8 cellular contexts compared by ENCODE assay signal in the genomic region with DNA sequence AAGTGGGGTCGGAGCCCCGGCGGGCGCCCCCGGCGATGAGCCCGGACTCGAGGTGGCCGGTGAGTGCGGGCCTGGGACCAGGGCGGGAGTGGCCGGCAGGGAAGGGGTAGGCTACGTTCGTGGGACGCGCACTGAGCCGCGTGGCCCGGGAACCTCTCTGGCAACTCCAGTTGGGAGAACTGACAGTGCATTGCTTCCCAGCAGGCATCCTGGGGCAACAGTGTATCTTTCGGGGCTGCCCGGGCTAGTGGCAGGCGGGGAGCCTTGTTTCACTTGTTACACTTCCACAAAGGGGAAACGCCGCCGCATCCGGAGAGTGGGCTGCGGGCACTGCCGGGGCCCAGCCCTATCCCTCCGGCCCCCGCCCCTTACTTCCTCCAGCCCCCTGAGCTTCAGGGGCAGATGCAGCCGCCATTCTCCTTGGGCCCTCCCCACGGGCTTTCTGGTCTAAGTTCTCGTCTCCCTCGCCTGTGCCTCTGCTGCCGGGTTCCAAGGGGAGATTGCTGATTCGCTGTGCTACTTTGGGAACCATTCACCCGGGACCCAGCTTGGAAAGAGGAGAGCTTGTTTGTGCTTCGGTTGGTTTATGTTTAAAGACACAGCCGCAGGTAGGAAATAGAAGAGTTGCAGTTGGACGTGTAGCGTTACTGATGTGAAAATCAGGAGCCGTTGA.
A peak's percentile ranks its signal among the peaks of the same experiment; 100 is the strongest.
DNase-seq lines count a peak whose midpoint lies in the region; TF ChIP-seq lines count a peak whose summit lies in the region.

No MANE protein-coding gene starts in this region.

- H3K27me3 ChIP-seq in iPS-20b (ENCODE audit: insufficient read depth, low read length), result no peaks in the 10 kb centered on the region

- DNase-seq in ELR (ENCODE audit: low read depth), result peak; percentile 38
- no peak for DNase-seq in HFF-Myc (ENCODE audit: extremely low read depth, low read depth)
- DNase-seq in RPMI8226, result peak; percentile 13
- no peak for DNase-seq in astrocyte of the cerebellum (ENCODE audit: low read depth)
- peak; percentile 42 to 43 for DNase-seq in stimulated activated CD4-positive, alpha-beta T cell treated with anti-CD3 and anti-CD28 coated beads, Interleukin-2, amount 100 ng/mL, for 24 hours
- DNase-seq in NCI-H2227 treated with DMSO at 0.1 percent for 48 hours (lab: John Stamatoyannopoulos, UW), result no peak
- DNase-seq in COLO829 (ENCODE audit: low spot score), result no peak

- no peaks in the 10 kb centered on the region for H3K9me3 ChIP-seq in iPS-20b (ENCODE audit: insufficient read depth, low read depth, low read length)

- peaks cover 34% of the 10 kb centered on the region for H3K36me3 ChIP-seq in iPS-20b (ENCODE audit: insufficient read depth, low read depth, low read length)

- in situ Hi-C loops in astrocyte of the cerebellum (cut with HindIII; ENCODE audit: low sequenced_read_pairs), result no loop called here

- peak overlapping the region; percentile 99 for H3K9ac ChIP-seq in iPS-20b (ENCODE audit: low read depth, low read length)

- H3K27ac ChIP-seq in iPS-20b (ENCODE audit: low read length), result peak overlapping the region; percentile 83

- peak overlapping the region; percentile 95 for H3K4me3 ChIP-seq in HFF-Myc (replicated peaks; ENCODE audit: low read depth, low read length)
- peak overlapping the region; percentile 96 for H3K4me3 ChIP-seq in astrocyte of the cerebellum (ENCODE audit: low read depth, low read length)
- peak overlapping the region; percentile 91 for H3K4me3 ChIP-seq in iPS-20b (ENCODE audit: low read length)

- TF ChIP-seq CTCF in HFF-Myc (IDR thresholded peaks at IDR 0.05; ENCODE audit: low read depth, low read length, missing control alignments) (no peak), astrocyte of the cerebellum (IDR thresholded peaks at IDR 0.05; ENCODE audit: low read depth, low read length, missing control alignments) (no peak)

- no peaks in the 10 kb centered on the region; the same call in 1 of the 2 replicates for H3K4me1 ChIP-seq in iPS-20b (ENCODE audit: insufficient read depth, low read length)

Comparison
In these comparisons a context has a peak if more than half of its experiments do, and no peak if none do; other contexts are left out.
1. DNase-seq: peak in ELR (single experiment), RPMI8226 (single experiment) and stimulated activated CD4-positive, alpha-beta T cell treated with anti-CD3 and anti-CD28 coated beads, Interleukin-2, amount 100 ng/mL, for 24 hours (2 of 2); none in HFF-Myc (single experiment), astrocyte of the cerebellum (single experiment), NCI-H2227 treated with DMSO at 0.1 percent for 48 hours (single experiment) and COLO829 (single experiment).
2. Peak in every context shown above with its lines, with median percentiles within 50 percentile points of each other: H3K4me3 ChIP-seq.